19 cellular contexts compared by ENCODE assay signal in genomic region chr17:65593092-65593869, GRCh38. TPM values are rescaled to one million over a fixed set of nuclear protein-coding genes. Genes with fewer than 3 reads are reported as not detected.
DNase-seq lines count a peak whose midpoint lies in the region; FAIRE-seq and TF ChIP-seq lines count a peak whose summit lies in the region.
"Had no signal": no experiment of that assay in that cellular context is flagged by ENCODE, and none has a peak within 500 bp of the region (broad histone marks: within the 10 kb centered on the region; RNA-seq: fewer than 3 reads in every experiment).

No MANE protein-coding gene starts in this region.

- WGBS in H1 (ENCODE audit: extremely low coverage in 1 of 2, insufficient coverage in 1 of 2, insufficient read length in 1 of 2, insufficient replicate concordance in 2 of 2, low coverage in 1 of 2, low lambda C conversion rate in 2 of 2, missing lambda C conversion rate in 1 of 2), 2 experiments = 57% methylated on average over 16 of the region's 19 CpGs; no CpG with 5 or more reads in 1 of the 2 experiments

- no peaks in the 10 kb centered on the region for H3K79me2 ChIP-seq in Loucy (ENCODE audit: insufficient read depth, low read length)
- H3K79me2 ChIP-seq in H1 (ENCODE audit: control insufficient read depth in 1 of 2, insufficient read depth in 2 of 2, low read length in 2 of 2) = no peaks in the 10 kb centered on the region
- no peaks in the 10 kb centered on the region for H3K79me2 ChIP-seq in osteoblast (ENCODE audit: insufficient read depth, low read length)

- H3K27ac ChIP-seq in H1 (ENCODE audit: low read depth, low read length) (no peak overlapping the region), osteoblast (ENCODE audit: low read depth, low read length) (no peak overlapping the region)
- H3K27ac ChIP-seq: 22Rv1, left ventricle myocardium inferior, neutrophil had no signal

- TF ChIP-seq RAD21 in H1 (IDR thresholded peaks at IDR 0.05 in 1 of 2, conservative IDR thresholded peaks at IDR 0.05 in 1 of 2; ENCODE audit: low read depth in 2 of 2, low read length in 2 of 2) = no peak

- H3K4me1 Mint-ChIP-seq in T-helper 2 cell treated with Interferon-gamma antibody and Interleukin-4, amounts not matched to agents 5 μg/mL and 100 μg/mL, for 36 hours (ENCODE audit: low read depth) = peaks cover 8% of the 10 kb centered on the region

- H3K9ac ChIP-seq in Loucy (ENCODE audit: low read depth, low read length, poor library complexity, severe bottlenecking) = no peak overlapping the region
- H3K9ac ChIP-seq in H1 (replicated peaks in 1 of 4; ENCODE audit: extremely low read depth in 1 of 4, low read depth in 3 of 4, low read length in 3 of 4) = no peak overlapping the region

- H3K4me1 ChIP-seq in Loucy (ENCODE audit: insufficient read depth, low read length, poor library complexity, severe bottlenecking) = no peaks in the 10 kb centered on the region
- H3K4me1 ChIP-seq in H1 (replicated peaks in 1 of 4; ENCODE audit: control insufficient read depth in 3 of 4, insufficient read depth in 4 of 4, low read length in 3 of 4) = peaks cover 4 to 21% (median 11%) of the 10 kb centered on the region in 4 experiments
- no peaks in the 10 kb centered on the region for H3K4me1 ChIP-seq in osteoblast (ENCODE audit: insufficient read depth, low read length)
- H3K4me1 ChIP-seq: testis had no signal

- H3K23me2 ChIP-seq in H1 (ENCODE audit: low read depth, low read length) = no peaks in the 10 kb centered on the region

- TF ChIP-seq CTCF in Loucy (conservative IDR thresholded peaks at IDR 0.05; ENCODE audit: low read length) = no peak
- no peak for TF ChIP-seq CTCF in H1 (IDR thresholded peaks at IDR 0.05; ENCODE audit: control extremely low read depth in 1 of 3, insufficient read depth in 1 of 3, low read depth in 1 of 3, low read length in 3 of 3)
- TF ChIP-seq CTCF in osteoblast (IDR thresholded peaks at IDR 0.05; ENCODE audit: extremely low read depth, low read depth, low read length) = no peak

- H4K20me1 ChIP-seq in Loucy (ENCODE audit: insufficient read depth, low read length, poor library complexity, severe bottlenecking) = no peaks in the 10 kb centered on the region
- H4K20me1 ChIP-seq in H1 (replicated peaks in 1 of 2; ENCODE audit: control insufficient read depth in 1 of 2, insufficient read depth in 2 of 2, low read length in 2 of 2) = no peaks in the 10 kb centered on the region
- no peaks in the 10 kb centered on the region for H4K20me1 ChIP-seq in osteoblast (ENCODE audit: insufficient read depth, low read length)

- H4K91ac ChIP-seq in H1 (replicated peaks; ENCODE audit: insufficient read length, low read length) = peak overlapping the region; percentile 68

- H3K27me3 Mint-ChIP-seq in T-helper 2 cell treated with Interferon-gamma antibody and Interleukin-4, amounts not matched to agents 5 μg/mL and 100 μg/mL, for 36 hours (ENCODE audit: low read depth) = peaks cover 3% of the 10 kb centered on the region

- H3F3A ChIP-seq in Loucy (ENCODE audit: low read depth) = no peaks in the 10 kb centered on the region

- H3K9me3 ChIP-seq in Loucy (ENCODE audit: insufficient read depth, low read depth, low read length) = no peaks in the 10 kb centered on the region
- H3K9me3 ChIP-seq in H1 (ENCODE audit: insufficient read depth in 2 of 2, low read depth in 1 of 2, low read length in 1 of 2) = no peaks in the 10 kb centered on the region
- no peaks in the 10 kb centered on the region for H3K9me3 ChIP-seq in osteoblast (ENCODE audit: low read depth, low read length)
- H3K9me3 ChIP-seq: heart right ventricle, left ventricle myocardium inferior, neutrophil, testis had no signal

- no peak overlapping the region for H2BK15ac ChIP-seq in H1 (ENCODE audit: low read length)

- H4K8ac ChIP-seq in H1 (ENCODE audit: extremely low read depth, insufficient read depth, low read length) = no peak overlapping the region

- no peaks in the 10 kb centered on the region for H3K36me3 Mint-ChIP-seq in T-helper 2 cell treated with Interferon-gamma antibody and Interleukin-4, amounts not matched to agents 5 μg/mL and 100 μg/mL, for 36 hours (ENCODE audit: low read depth)

- POLR2A ChIA-PET in H1 (lab: Charles Lee; ENCODE audit: partially characterized antibody) = interaction anchor here (1.4 kb wide), 1 partner anchor 21 kb away, joined by 4 read pairs; no protein-coding TSS in a partner anchor

- CTCF ChIA-PET in H1 (lab: Charles Lee; ENCODE audit: partially characterized antibody) = interaction anchor here (1.1 to 1.7 kb wide), 4 partner anchors 11 to 97 kb away, joined by 3 to 4 read pairs (median 4); no protein-coding TSS in a partner anchor

- no peak overlapping the region for H3K4ac ChIP-seq in H1 (replicated peaks; ENCODE audit: insufficient read length, low read depth, low read length)

- H2BK5ac ChIP-seq in H1 (ENCODE audit: low read depth, low read length) = peak overlapping the region; percentile 62; the same call in 1 of the 2 replicates

- H3K27ac Mint-ChIP-seq in T-helper 2 cell treated with Interferon-gamma antibody and Interleukin-4, amounts not matched to agents 5 μg/mL and 100 μg/mL, for 36 hours = no peak overlapping the region

- H3K9me3 Mint-ChIP-seq in T-helper 2 cell treated with Interferon-gamma antibody and Interleukin-4, amounts not matched to agents 5 μg/mL and 100 μg/mL, for 36 hours = no peaks in the 10 kb centered on the region

- no peak overlapping the region for H3K56ac ChIP-seq in H1 (replicated peaks; ENCODE audit: insufficient read length, low read depth, low read length)

- H2BK120ac ChIP-seq in H1 (replicated peaks; ENCODE audit: low read depth, low read length) = peak overlapping the region; percentile 91

- peak overlapping the region; percentile 48; the same call in 1 of the 2 replicates for H2BK20ac ChIP-seq in H1 (ENCODE audit: low read length)

- H2BK12ac ChIP-seq in H1 (ENCODE audit: low read depth, low read length) = peak overlapping the region; percentile 82

- H3K27me3 ChIP-seq in Loucy (ENCODE audit: insufficient read depth, low read length, poor library complexity, severe bottlenecking) = no peaks in the 10 kb centered on the region
- H3K27me3 ChIP-seq in H1 (replicated peaks in 1 of 4; ENCODE audit: control insufficient read depth in 3 of 4, extremely low read depth in 1 of 4, insufficient read depth in 3 of 4, low read length in 3 of 4) = no peaks in the 10 kb centered on the region
- no peaks in the 10 kb centered on the region for H3K27me3 ChIP-seq in osteoblast (ENCODE audit: insufficient read depth, low read length)
- H3K27me3 ChIP-seq: heart right ventricle, testis had no signal

- H3K36me3 ChIP-seq in Loucy (ENCODE audit: insufficient read depth, low read length) (no peaks in the 10 kb centered on the region), H1 (ENCODE audit: control insufficient read depth in 2 of 4, insufficient read depth in 4 of 4, low read length in 3 of 4) (no peaks in the 10 kb centered on the region), osteoblast (ENCODE audit: insufficient read depth, low read length) (no peaks in the 10 kb centered on the region)
- H3K36me3 ChIP-seq: heart right ventricle, left ventricle myocardium inferior, neutrophil had no signal

- peak overlapping the region; percentile 13 for H3K4me2 ChIP-seq in Loucy (ENCODE audit: low read depth, low read length, poor library complexity, severe bottlenecking)
- H3K4me2 ChIP-seq in H1 (ENCODE audit: insufficient read depth in 1 of 2, low read depth in 2 of 2, low read length in 2 of 2) = peak overlapping the region; percentile 26 to 53
- H3K4me2 ChIP-seq in osteoblast (ENCODE audit: insufficient read depth, low read length) = peak overlapping the region; percentile 78

- H3K9me2 ChIP-seq in Loucy (replicated peaks; ENCODE audit: low read depth, low read length) = no peaks in the 10 kb centered on the region

- peak overlapping the region; percentile 52 for H3K4me3 Mint-ChIP-seq in T-helper 2 cell treated with Interferon-gamma antibody and Interleukin-4, amounts not matched to agents 5 μg/mL and 100 μg/mL, for 36 hours

- no peak overlapping the region for H4K5ac ChIP-seq in H1 (ENCODE audit: insufficient read length, low read depth, low read length)

- H2AFZ ChIP-seq in Loucy (ENCODE audit: low read length) = peak overlapping the region; percentile 32; the same call in 1 of the 2 replicates
- no peak overlapping the region for H2AFZ ChIP-seq in H1 (ENCODE audit: low read length)
- no peak overlapping the region for H2AFZ ChIP-seq in osteoblast (ENCODE audit: low read length)

- H3K23ac ChIP-seq in H1 (ENCODE audit: insufficient read length) = no peak overlapping the region

- peak overlapping the region; percentile 70; the same call in 1 of the 2 replicates for H2AK5ac ChIP-seq in H1 (ENCODE audit: low read depth, low read length)

- peak overlapping the region; percentile 31 for H3K4me3 ChIP-seq in Loucy (ENCODE audit: low read length, poor library complexity, severe bottlenecking)
- peak overlapping the region in 2 of 4 experiments; percentile 6 to 47; a peak in 4 of 8 replicates for H3K4me3 ChIP-seq in H1 (ENCODE audit: extremely low read depth in 1 of 4, insufficient read depth in 2 of 4, low read depth in 3 of 4, low read length in 4 of 4)
- H3K4me3 ChIP-seq in osteoblast (ENCODE audit: insufficient read depth, low read length) = peak overlapping the region; percentile 51
- H3K4me3 ChIP-seq: testis had no signal

- FAIRE-seq in H1 (lab: Jason Lieb, UNC) = no peak
- FAIRE-seq: bronchial epithelial cell, D721Med, small intestine had no signal

- TF ChIP-seq POLR2A in H1 (IDR thresholded peaks at IDR 0.05; ENCODE audit: control extremely low read depth in 1 of 2, low read depth in 2 of 2, low read length in 2 of 2) = no peak

- TF ChIP-seq EP300 in H1 (IDR thresholded peaks at IDR 0.05; ENCODE audit: borderline replicate concordance in 1 of 2, low read depth in 2 of 2, low read length in 2 of 2) = no peak

- H3K79me1 ChIP-seq in H1 (ENCODE audit: low read depth, low read length) = no peaks in the 10 kb centered on the region

- H3K18ac ChIP-seq in H1 (ENCODE audit: extremely low read depth, low read length) = peak overlapping the region; percentile 65

- no peak overlapping the region for H3K14ac ChIP-seq in H1 (ENCODE audit: insufficient read length)

- DNase-seq in T-helper 2 cell treated with Interferon-gamma antibody and Interleukin-4, amounts not matched to agents 5 μg/mL and 100 μg/mL, for 36 hours (ENCODE audit: low spot score) = no peak
- DNase-seq in T-helper 2 cell (no peak), H1 (ENCODE audit: low read depth in 1 of 2, low spot score in 2 of 2) (no peak), osteoblast (ENCODE audit: insufficient read length, low spot score, missing footprints) (no peak), globus pallidus (ENCODE audit: low spot score) (no peak), cerebellar cortex (ENCODE audit: low spot score) (no peak)
- DNase-seq in activated effector memory CD4-positive, alpha-beta T cell treated with Interleukin-2 at 50 U/mL for 16 hours = no peak
- DNase-seq: heart right ventricle, Karpas-422, left ventricle myocardium inferior, NCI-H1694 treated with DMSO at 0.1 percent for 48 hours, Right ventricle myocardium superior, small intestine, testis had no signal

RNA-seq across cellular contexts. Expression of gene AXIN2, which starts 31.8 kb away (rescaled TPM):
- total RNA-seq in H1 (2021; fragmentation: NEBNext Ultra II Directional; extraction: Animal tissue kit (Norgen Biotek cat#: 25700)) = 31.7 and 33.4 TPM in 2 replicates
- polyA plus RNA-seq in H1 (2011; rRNA removed) = 17.7 and 24.2 TPM in 2 replicates
- 19.3 TPM for polyA plus RNA-seq in H1 (2011; cell fraction: cytosol; rRNA removed)
- 36.2 TPM for polyA plus RNA-seq in H1 (2011; cell fraction: nucleus; rRNA removed)
- 18.3 to 25.8 TPM (median 20.3 TPM) in 4 replicates for polyA plus RNA-seq in H1 (2012, experiment 1 of 2)
- 9.2 TPM for polyA plus RNA-seq in H1 (2012, experiment 2 of 2)
- 17.7 TPM for polyA plus RNA-seq in H1 (2013, experiment 1 of 2)
- 15.4 TPM for polyA plus RNA-seq in H1 (2013, experiment 2 of 2)
- 14.1 and 21.3 TPM in 2 replicates for polyA minus RNA-seq in H1 (2011; rRNA and poly(A)+ RNA removed)
- 21.3 TPM for polyA minus RNA-seq in H1 (2011; cell fraction: cytosol; rRNA and poly(A)+ RNA removed)
- polyA minus RNA-seq in H1 (2011; cell fraction: nucleus; rRNA and poly(A)+ RNA removed) = 44.5 TPM
- total RNA-seq in osteoblast = 2.9 and 5.1 TPM in 2 replicates

Comparison
In these comparisons a context has a peak if more than half of its experiments do, and no peak if none do; other contexts are left out.
1. H3K4me2 ChIP-seq: peak in every context shown above with its lines; median percentile 78 in osteoblast; 40 in H1; 13 in Loucy.